25 cellular contexts compared by ENCODE assay signal in genomic region chrX:66616944-66617343, GRCh38. TPM values are rescaled to one million over a fixed set of nuclear protein-coding genes. Genes with fewer than 3 reads are reported as not detected.
DNase-seq lines count a peak whose midpoint lies in the region; ATAC-seq, FAIRE-seq and TF ChIP-seq lines count a peak whose summit lies in the region.
"Had no signal": no experiment of that assay in that cellular context is flagged by ENCODE, and none has a peak within 500 bp of the region (broad histone marks: within the 10 kb centered on the region; RNA-seq: fewer than 3 reads in every experiment).

No MANE protein-coding gene starts in this region.

- no peak overlapping the region for H3K4me3 Mint-ChIP-seq in astrocyte (ENCODE audit: unreplicated experiment)
- H3K4me3 Mint-ChIP-seq: CD14-positive monocyte; CD4-positive, alpha-beta memory T cell; CD4-positive, CD25-positive, alpha-beta regulatory T cell; CD8-positive, alpha-beta memory T cell had no signal

- H3K27me3 Mint-ChIP-seq in astrocyte (ENCODE audit: low read depth, unreplicated experiment), result no peaks in the 10 kb centered on the region
- H3K27me3 Mint-ChIP-seq: CD4-positive, alpha-beta memory T cell; CD4-positive, CD25-positive, alpha-beta regulatory T cell had no signal

- peaks cover 40% of the 10 kb centered on the region for H3K79me2 ChIP-seq in astrocyte (ENCODE audit: insufficient read depth, low read length)

- peaks cover 3% of the 10 kb centered on the region for H3K36me3 Mint-ChIP-seq in astrocyte (ENCODE audit: low read depth, unreplicated experiment)
- H3K36me3 Mint-ChIP-seq: CD14-positive monocyte; CD4-positive, alpha-beta memory T cell; CD4-positive, CD25-positive, alpha-beta regulatory T cell; CD8-positive, alpha-beta memory T cell had no signal

- H3K4me2 ChIP-seq in A549 (no peak overlapping the region), astrocyte (ENCODE audit: low read length) (no peak overlapping the region)
- H3K4me2 ChIP-seq: BLaER1 had no signal

- ATAC-seq in A549, result no peak
- ATAC-seq in GM18868 (IDR thresholded peaks at IDR 0.05; ENCODE audit: unreplicated experiment), result peak; percentile 86
- no peak for ATAC-seq in pancreas
- no peak for ATAC-seq in left lobe of liver
- ATAC-seq in HG03442 (IDR thresholded peaks at IDR 0.05; ENCODE audit: unreplicated experiment), result no peak
- ATAC-seq: GM12878 had no signal

- intact Hi-C loops in pancreas (cut with DNase I), result loop anchor here in 1 of 3 donors (10.0 kb wide), 1 partner anchor 82 kb away; no protein-coding TSS in a partner anchor

- H3K27ac Mint-ChIP-seq in astrocyte (ENCODE audit: unreplicated experiment), result no peak overlapping the region
- H3K27ac Mint-ChIP-seq: CD14-positive monocyte; CD4-positive, alpha-beta memory T cell; CD4-positive, CD25-positive, alpha-beta regulatory T cell; CD8-positive, alpha-beta memory T cell had no signal

- no peak for TF ChIP-seq POLR2A in A549 (IDR thresholded peaks at IDR 0.05; ENCODE audit: low read length)

- TF ChIP-seq RAD21 in A549 (conservative IDR thresholded peaks at IDR 0.05 in 1 of 2, IDR thresholded peaks at IDR 0.05 in 1 of 2), result no peak

- no peak for TF ChIP-seq EP300 in A549 (IDR thresholded peaks at IDR 0.05)

- POLR2A ChIA-PET in A549 (lab: Yijun Ruan, JAX), result no interaction called here

- H3K4me1 Mint-ChIP-seq in astrocyte (ENCODE audit: low read depth, unreplicated experiment), result peaks cover 4% of the 10 kb centered on the region
- H3K4me1 Mint-ChIP-seq: CD14-positive monocyte; CD4-positive, alpha-beta memory T cell; CD4-positive, CD25-positive, alpha-beta regulatory T cell; CD8-positive, alpha-beta memory T cell had no signal

- H4K20me1 ChIP-seq in astrocyte (ENCODE audit: insufficient read depth, low read length), result peaks cover 14% of the 10 kb centered on the region

- FAIRE-seq in A549 (lab: Jason Lieb, UNC) (peak; percentile 18), astrocyte (lab: Jason Lieb, UNC) (peak; percentile 83), pancreas (lab: Jason Lieb, UNC) (no peak)
- FAIRE-seq: GM12878 had no signal

- no peak overlapping the region for H3K9ac ChIP-seq in astrocyte (ENCODE audit: low read length)
- H3K9ac ChIP-seq: BLaER1 had no signal

- no peaks in the 10 kb centered on the region for H3K9me3 Mint-ChIP-seq in astrocyte (ENCODE audit: unreplicated experiment)
- H3K9me3 Mint-ChIP-seq: CD4-positive, CD25-positive, alpha-beta regulatory T cell; CD8-positive, alpha-beta memory T cell had no signal

- no peak overlapping the region for H3K4me3 ChIP-seq in A549
- H3K4me3 ChIP-seq in astrocyte (ENCODE audit: insufficient read depth, low read depth, low read length), result no peak overlapping the region
- H3K4me3 ChIP-seq in pancreas, result no peak overlapping the region
- H3K4me3 ChIP-seq: BLaER1, GM12878 had no signal

- no peak for DNase-seq in A549 (ENCODE audit: low read depth in 1 of 2, low spot score in 1 of 2)
- no peak for DNase-seq in astrocyte (ENCODE audit: low read depth)
- DNase-seq in pancreas, result no peak
- no peak for DNase-seq in left lobe of liver (ENCODE audit: low spot score)
- DNase-seq: ACHN; BE2C; C1 segment of cervical spinal cord; CD4-positive, alpha-beta memory T cell; CD4-positive, CD25-positive, alpha-beta regulatory T cell; CD8-positive, alpha-beta memory T cell; COR-L47; DMS 273 treated with DMSO at 0.1 percent for 48 hours; DMS153; DMS53; DMS79; DND-41; EL; GDM1 had no signal

- H2AFZ ChIP-seq in astrocyte (ENCODE audit: low read depth, low read length), result no peak overlapping the region

- CTCF ChIA-PET in A549 (lab: Yijun Ruan, JAX), result no interaction called here

- H3K9me3 ChIP-seq in A549 (no peaks in the 10 kb centered on the region), astrocyte (ENCODE audit: insufficient read depth, low read depth, low read length) (no peaks in the 10 kb centered on the region), pancreas (no peaks in the 10 kb centered on the region)
- H3K9me3 ChIP-seq: BE2C, BLaER1 had no signal

- WGBS in A549 (ENCODE audit: missing lambda C conversion rate), result 86% methylated on average over 2 of the region's 2 CpGs
- WGBS in pancreas, 2 donors, result 45% methylated on average over 2 of the region's 2 CpGs

- no peak for TF ChIP-seq CTCF in A549 (IDR thresholded peaks at IDR 0.05)
- no peak for TF ChIP-seq CTCF in astrocyte (IDR thresholded peaks at IDR 0.05; ENCODE audit: insufficient read depth, low read depth, low read length)
- TF ChIP-seq CTCF in pancreas (IDR thresholded peaks at IDR 0.05), result no peak

- H3K27ac ChIP-seq in A549 (no peak overlapping the region), astrocyte (ENCODE audit: low read depth, low read length) (no peak overlapping the region), pancreas (no peak overlapping the region)
- H3K27ac ChIP-seq: 22Rv1, BLaER1 had no signal

- H3K27me3 ChIP-seq in astrocyte (ENCODE audit: insufficient read depth, low read length), result no peaks in the 10 kb centered on the region
- no peaks in the 10 kb centered on the region for H3K27me3 ChIP-seq in pancreas
- H3K27me3 ChIP-seq: BE2C had no signal

- H3K36me3 ChIP-seq in astrocyte (ENCODE audit: insufficient read depth, low read length) (peaks cover 2% of the 10 kb centered on the region), pancreas (no peaks in the 10 kb centered on the region)
- H3K36me3 ChIP-seq: BE2C, BLaER1 had no signal

- H3K4me1 ChIP-seq in A549, result no peaks in the 10 kb centered on the region
- H3K4me1 ChIP-seq in astrocyte (ENCODE audit: insufficient read depth, low read length), result no peaks in the 10 kb centered on the region
- no peaks in the 10 kb centered on the region for H3K4me1 ChIP-seq in pancreas
- H3K4me1 ChIP-seq: BE2C, BLaER1 had no signal

TF ChIP-seq in A549, 52 proteins besides CTCF, POLR2A, EP300 and RAD21:
- TF ChIP-seq EHF (CRISPR knock-in tag; IDR thresholded peaks at IDR 0.05) (no peak), HOXA7 (CRISPR knock-in tag; IDR thresholded peaks at IDR 0.05) (no peak), NPAS2 (CRISPR knock-in tag; IDR thresholded peaks at IDR 0.05; ENCODE audit: borderline replicate concordance) (no peak), HEYL (CRISPR knock-in tag; IDR thresholded peaks at IDR 0.05) (no peak), RNF2 (IDR thresholded peaks at IDR 0.05; ENCODE audit: borderline replicate concordance, low read depth) (no peak), CEBPB (IDR thresholded peaks at IDR 0.05) (no peak), MAX (IDR thresholded peaks at IDR 0.05) (no peak), ZC3H11A (IDR thresholded peaks at IDR 0.05) (no peak), ZNF302 (CRISPR knock-in tag; IDR thresholded peaks at IDR 0.05) (no peak), FOSL2 (IDR thresholded peaks at IDR 0.05) (no peak), FOSL2 (CRISPR knock-in tag; IDR thresholded peaks at IDR 0.05) (no peak), JUN (IDR thresholded peaks at IDR 0.05) (no peak)

RNA-seq across cellular contexts. Expression of gene EDA2R, which starts 21.9 kb away (rescaled TPM):
- polyA plus RNA-seq in A549 (2011; rRNA removed) (26.8 and 29.0 TPM in 2 replicates), A549 (2017; fragmentation: RNase III; extraction: RNeasy Plus Mini Kit Qiagen cat#74134 plus additional on column Dnase treatment) (13.0 to 13.7 TPM (median 13.7 TPM) in 3 replicates), pancreas (under 1 TPM; 0.46 to 0.47 TPM)
- polyA plus RNA-seq in A549 (2012; cell fraction: cytosol; rRNA removed), result 3.6 and 4.2 TPM in 2 replicates
- 5.1 and 7.2 TPM in 2 replicates for polyA plus RNA-seq in A549 (2012; cell fraction: nucleus; rRNA removed)
- 39.8 and 42.7 TPM in 2 replicates for polyA minus RNA-seq in A549 (2011; rRNA and poly(A)+ RNA removed)
- total RNA-seq in astrocyte (20.8 and 25.3 TPM in 2 replicates), pancreas (1 to 10 TPM in 4 of 6 donors, under 1 TPM in 2; 0.70 to 3.2 (median 1.2) TPM), left lobe of liver (0.15 TPM)
- total RNA-seq: A673; CD4-positive, CD25-positive, alpha-beta regulatory T cell had no signal
- polyA plus RNA-seq: CD14-positive monocyte; CD4-positive, CD25-positive, alpha-beta regulatory T cell; CD8-positive, alpha-beta memory T cell had no signal
